ENCODE assay signal across 8 cellular contexts in genomic region chr15:83106994-83107840, GRCh38. TPM values are rescaled to one million over a fixed set of nuclear protein-coding genes. Genes with fewer than 3 reads are reported as not detected.
DNase-seq lines count a peak whose midpoint lies in the region; ATAC-seq, FAIRE-seq and TF ChIP-seq lines count a peak whose summit lies in the region.

Gene TM6SF1 (plus strand): TSS chr15:83107645. CDS start chr15:83107681, 36 bp downstream.

- no peaks in the 10 kb centered on the region for H3K9me3 Mint-ChIP-seq in immature natural killer cell
- H3K9me3 Mint-ChIP-seq in stimulated activated effector memory CD8-positive, alpha-beta T cell treated with anti-CD3 and anti-CD28 coated beads, Interleukin-12 subunit alpha, Interleukin-12 subunit beta, amount 100 ng/mL, for 72 hours: no peaks in the 10 kb centered on the region

- CTCF ChIA-PET in K562 (lab: Yijun Ruan, JAX; ENCODE audit: low intra/inter-chr PET ratio): no interaction called here

- no peak for TF ChIP-seq RAD21 in K562 (CRISPR knock-in tag; conservative IDR thresholded peaks at IDR 0.05 in 1 of 2, IDR thresholded peaks at IDR 0.05 in 1 of 2)

- TF ChIP-seq CTCF in K562 (IDR thresholded peaks at IDR 0.05 in 2 of 3, conservative IDR thresholded peaks at IDR 0.05 in 1 of 3; ENCODE audit: insufficient read depth in 2 of 3, low read depth in 1 of 3, low read length in 3 of 3) (peak in 2 of 3 experiments; percentile 15 to 35; a peak in 2 of 6 replicates), D721Med (IDR thresholded peaks at IDR 0.05; ENCODE audit: insufficient read depth, missing control alignments) (no peak)

- peak; percentile 71 for ATAC-seq in K562
- ATAC-seq in stimulated activated effector memory CD8-positive, alpha-beta T cell treated with anti-CD3 and anti-CD28 coated beads, Interleukin-12 subunit alpha, Interleukin-12 subunit beta, amount 100 ng/mL, for 72 hours: peak; percentile 60

- H3K27ac Mint-ChIP-seq in immature natural killer cell: peak within 1 kb of the TSS; percentile 34 to 97 (median 88)
- no peak within 1 kb of the TSS for H3K27ac Mint-ChIP-seq in stimulated activated effector memory CD8-positive, alpha-beta T cell treated with anti-CD3 and anti-CD28 coated beads, Interleukin-12 subunit alpha, Interleukin-12 subunit beta, amount 100 ng/mL, for 72 hours

- H3K9me3 ChIP-seq in MG63 (no peaks in the 10 kb centered on the region), K562 (replicated peaks; ENCODE audit: control insufficient read depth, insufficient read depth, low read depth, low read length) (no peaks in the 10 kb centered on the region)

- H3K27ac ChIP-seq in K562 (ENCODE audit: extremely low read depth, low read depth, low read length): no peak within 1 kb of the TSS; the same call in 2 of the 3 replicates

- intact Hi-C loops in K562 (cut with micrococcal nuclease): loop anchor here (5.0 kb wide), 2 partner anchors 95 to 100 kb away; partner anchors contain the start of genes C15orf40 and HDGFL3

- no peaks in the 10 kb centered on the region for H3K9me1 ChIP-seq in K562 (ENCODE audit: control insufficient read depth, insufficient read depth, low read length)

- H4K20me1 ChIP-seq in K562 (replicated peaks; ENCODE audit: control insufficient read depth, insufficient read depth, low read length): no peaks in the 10 kb centered on the region

- in situ Hi-C loops in K562 (cut with MboI): no loop called here

- H3K27me3 ChIP-seq in MG63 (peaks cover 2% of the 10 kb centered on the region; the same call in 1 of the 2 replicates), K562 (ENCODE audit: control insufficient read depth in 2 of 2, insufficient read depth in 2 of 2, low read length in 2 of 2) (no peaks in the 10 kb centered on the region; a peak in 1 of 5 replicates)

- peak; percentile 13 for DNase-seq in activated CD4-positive, alpha-beta T cell treated with anti-CD3 and anti-CD28 coated beads for 48 hours
- DNase-seq in activated CD4-positive, alpha-beta T cell treated with anti-CD3 and anti-CD28 coated beads, Interleukin-2, amount 50 U/mL, for 4 hours: no peak
- DNase-seq in MG63: peak; percentile 17
- DNase-seq in K562 (ENCODE audit: extremely low read depth in 1 of 4, low spot score in 3 of 4): peak; percentile 34 to 57 (median 52)
- peak; percentile 55 to 61 (median 60) for DNase-seq in immature natural killer cell
- peak; percentile 5 to 55 for DNase-seq in stimulated activated effector memory CD8-positive, alpha-beta T cell treated with anti-CD3 and anti-CD28 coated beads, Interleukin-12 subunit alpha, Interleukin-12 subunit beta, amount 100 ng/mL, for 72 hours (ENCODE audit: low spot score in 2 of 2)
- DNase-seq in D721Med (ENCODE audit: insufficient read length, low spot score): no peak
- DNase-seq in pons (ENCODE audit: low spot score): no peak

- peaks cover 0 to 8% (median 4%) of the 10 kb centered on the region in 3 donors for H3K36me3 Mint-ChIP-seq in immature natural killer cell
- peaks cover 4% of the 10 kb centered on the region for H3K36me3 Mint-ChIP-seq in stimulated activated effector memory CD8-positive, alpha-beta T cell treated with anti-CD3 and anti-CD28 coated beads, Interleukin-12 subunit alpha, Interleukin-12 subunit beta, amount 100 ng/mL, for 72 hours

- peaks cover 27 to 34% of the 10 kb centered on the region in 2 donors for H3K4me1 Mint-ChIP-seq in immature natural killer cell
- peaks cover 27% of the 10 kb centered on the region for H3K4me1 Mint-ChIP-seq in stimulated activated effector memory CD8-positive, alpha-beta T cell treated with anti-CD3 and anti-CD28 coated beads, Interleukin-12 subunit alpha, Interleukin-12 subunit beta, amount 100 ng/mL, for 72 hours

- peak within 1 kb of the TSS; percentile 64 for H3K4me2 ChIP-seq in K562 (ENCODE audit: insufficient read depth, low read length)

- H3K36me3 ChIP-seq in MG63 (no peaks in the 10 kb centered on the region), K562 (ENCODE audit: control insufficient read depth, insufficient read depth, low read length) (no peaks in the 10 kb centered on the region)

- FAIRE-seq in K562 (lab: Jason Lieb, UNC) (peak; percentile 54), D721Med (lab: Jason Lieb, UNC) (no peak)

- peak within 1 kb of the TSS; percentile 87 to 98 (median 91) for H3K4me3 Mint-ChIP-seq in immature natural killer cell
- H3K4me3 Mint-ChIP-seq in stimulated activated effector memory CD8-positive, alpha-beta T cell treated with anti-CD3 and anti-CD28 coated beads, Interleukin-12 subunit alpha, Interleukin-12 subunit beta, amount 100 ng/mL, for 72 hours: peak within 1 kb of the TSS; percentile 69

- H3K27me3 Mint-ChIP-seq in immature natural killer cell (ENCODE audit: low read depth in 3 of 3): peaks cover 8 to 17% (median 9%) of the 10 kb centered on the region in 3 donors

- H3K4me1 ChIP-seq in K562 (replicated peaks in 1 of 2; ENCODE audit: control insufficient read depth in 2 of 2, insufficient read depth in 2 of 2, low read length in 2 of 2): peaks cover 18 to 24% of the 10 kb centered on the region in 2 experiments; a peak in 4 of 5 replicates

- no peaks in the 10 kb centered on the region for H3K79me2 ChIP-seq in K562 (ENCODE audit: control insufficient read depth, insufficient read depth, low read length)

- H2AFZ ChIP-seq in K562 (ENCODE audit: low read depth, low read length): peak within 1 kb of the TSS; percentile 67

- no peak for TF ChIP-seq POLR2A in K562 (conservative IDR thresholded peaks at IDR 0.05)

- TF ChIP-seq EP300 in K562 (IDR thresholded peaks at IDR 0.05; ENCODE audit: low read length): no peak; the same call in 1 of the 2 replicates

- H3K4me3 ChIP-seq in MG63: peak within 1 kb of the TSS; percentile 38
- H3K4me3 ChIP-seq in K562: peak within 1 kb of the TSS; percentile 51

- H3K9ac ChIP-seq in K562 (ENCODE audit: insufficient read depth in 1 of 2, low read depth in 2 of 2, low read length in 2 of 2): peak within 1 kb of the TSS; percentile 41 to 88

- BruUV-seq in K562 (replicated peaks; lab: Mats Ljungman, UMichigan): no TSS peak

- 13% methylated on average over 58 of the region's 97 CpGs for WGBS in K562 (ENCODE audit: insufficient coverage, low coverage, missing lambda C conversion rate)

- POLR2A ChIA-PET in K562 (lab: Yijun Ruan, JAX): interaction anchor here (0.6 to 1.5 kb wide), 5 partner anchors 9 to 231 kb away, joined by 3 to 5 read pairs (median 4); no protein-coding TSS in a partner anchor

TF ChIP-seq in K562, 482 proteins besides CTCF, POLR2A, EP300 and RAD21 (continues in another document):
- TF ChIP-seq PYGO2 (tag; IDR thresholded peaks at IDR 0.05) (no peak), TRIM24 (IDR thresholded peaks at IDR 0.05) (peak in 1 of 2 experiments; percentile 52; a peak in 1 of 4 replicates), NRF1 (conservative IDR thresholded peaks at IDR 0.05 in 1 of 2, IDR thresholded peaks at IDR 0.05 in 1 of 2) (peak in 1 of 2 experiments; percentile 55; a peak in 2 of 4 replicates), ZBTB33 (CRISPR knock-in tag; IDR thresholded peaks at IDR 0.05) (peak; percentile 53), KDM5B (IDR thresholded peaks at IDR 0.05; ENCODE audit: insufficient replicate concordance, low read depth, low read length) (peak; percentile 23), COPS2 (conservative IDR thresholded peaks at IDR 0.05) (no peak), TCFL5 (CRISPR knock-in tag; conservative IDR thresholded peaks at IDR 0.05) (no peak), MTA3 (IDR thresholded peaks at IDR 0.05; ENCODE audit: borderline replicate concordance) (no peak), ZKSCAN8 (CRISPR knock-in tag; IDR thresholded peaks at IDR 0.05) (no peak)

RNA-seq across cellular contexts. Expression of gene TM6SF1, which starts in this region (rescaled TPM):
- 1.6 and 1.7 TPM in 2 replicates for total RNA-seq in MG63 (2014; rRNA removed; shearing (Covaris generic); ENCODE audit: low replicate concordance)
- total RNA-seq in K562 (2011; cell fraction: chromatin; rRNA removed; ENCODE audit: low replicate concordance): 3.2 and 5.4 TPM in 2 replicates
- total RNA-seq in K562 (2011; cell fraction: nucleolus; rRNA removed): 2.3 and 3.0 TPM in 2 replicates
- total RNA-seq in K562 (2011; cell fraction: nucleoplasm; rRNA removed): 1.7 and 2.9 TPM in 2 replicates
- 1.8 and 3.3 TPM in 2 replicates for total RNA-seq in K562 (2014; rRNA removed)
- total RNA-seq in K562 (2014; rRNA removed; fragmentation: Illumina TruSeq; extraction: Trizol): 4.4 and 4.6 TPM in 2 replicates
- total RNA-seq in K562 (2015; rRNA removed; fragmentation: Illumina TruSeq; extraction: Trizol): 1.1 and 1.3 TPM in 2 replicates
- total RNA-seq in K562 (2021): 2.7 and 4.1 TPM in 2 replicates
- 1.0 and 6.1 TPM in 2 replicates for polyA plus RNA-seq in K562 (2011; rRNA removed)
- polyA plus RNA-seq in K562 (2011; cell fraction: cytosol; rRNA removed): 0.34 and 2.9 TPM in 2 replicates
- 1.5 and 9.2 TPM in 2 replicates for polyA plus RNA-seq in K562 (2011; cell fraction: nucleus; rRNA removed)
- 2.7 and 34.9 TPM in 2 replicates for polyA plus RNA-seq in K562 (2012)
- polyA plus RNA-seq in K562 (2014; fragmentation: Illumina TruSeq; extraction: Trizol): 3.5 and 4.4 TPM in 2 replicates
- polyA plus RNA-seq in K562 (2014; fragmentation: Nextera tagmentation; extraction: Ambion mirVana): 1 to 10 TPM; 5.2 to 5.6 TPM
- polyA plus RNA-seq in K562 (2014; rRNA removed): 2.9 and 4.5 TPM in 2 replicates
- polyA minus RNA-seq in K562 (2011; rRNA and poly(A)+ RNA removed): 0.35 and 2.2 TPM in 2 replicates
- polyA minus RNA-seq in K562 (2011; cell fraction: cytosol; rRNA and poly(A)+ RNA removed): 1.0 TPM in 1 of 2 replicates, not detected in the other
- polyA minus RNA-seq in K562 (2011; cell fraction: nucleus; rRNA and poly(A)+ RNA removed): 0.54 and 4.1 TPM in 2 replicates
- polyA plus RNA-seq in immature natural killer cell: 10 to 100 TPM; 17.2 to 20.2 (median 17.9) TPM

Comparison
In these comparisons a context has a peak if more than half of its experiments do, and no peak if none do; other contexts are left out.
1. DNase-seq: peak in activated CD4-positive, alpha-beta T cell treated with anti-CD3 and anti-CD28 coated beads for 48 hours (single experiment), MG63 (single experiment), K562 (4 of 4), immature natural killer cell (3 of 3) and stimulated activated effector memory CD8-positive, alpha-beta T cell treated with anti-CD3 and anti-CD28 coated beads, Interleukin-12 subunit alpha, Interleukin-12 subunit beta, amount 100 ng/mL, for 72 hours (2 of 2); none in activated CD4-positive, alpha-beta T cell treated with anti-CD3 and anti-CD28 coated beads, Interleukin-2, amount 50 U/mL, for 4 hours (0 of 2), D721Med (single experiment) and pons (single experiment).